8 cellular contexts compared by ENCODE assay signal in the genomic region with DNA sequence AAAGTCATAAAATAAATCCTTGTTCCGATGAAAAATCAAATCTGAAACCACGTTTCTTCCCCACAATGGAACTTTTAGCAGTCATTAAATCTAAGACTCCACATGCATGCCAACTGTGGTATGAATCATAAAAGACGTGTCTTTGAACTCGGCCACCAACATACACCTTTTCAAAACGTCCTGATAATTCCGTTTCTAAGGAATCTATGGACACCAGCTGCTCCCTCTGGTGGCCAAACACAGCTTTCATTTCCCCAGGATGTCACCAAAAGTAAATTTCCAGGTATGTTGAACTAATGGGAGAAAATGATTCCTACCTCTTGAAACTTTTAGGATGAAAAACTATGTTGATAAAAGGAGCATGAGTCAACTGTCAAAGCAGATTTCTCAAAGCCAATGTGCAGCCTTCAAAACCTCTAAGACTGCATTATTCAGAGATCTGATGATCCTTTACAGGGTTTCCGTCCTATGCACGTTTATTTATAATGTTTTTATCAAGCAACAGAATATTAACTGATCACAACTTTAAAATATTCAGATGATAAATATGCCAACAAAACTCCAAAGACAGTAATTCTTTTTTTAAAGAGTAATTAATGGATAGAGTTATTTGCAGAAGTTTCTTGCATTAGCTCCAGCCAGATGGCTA.
DNase-seq lines count a peak whose midpoint lies in the region; ATAC-seq and TF ChIP-seq lines count a peak whose summit lies in the region.

No MANE protein-coding gene starts in this region.

- no peaks in the 10 kb centered on the region for H3K36me3 ChIP-seq in testis (ENCODE audit: low read depth, missing control alignments)

- H3K4me1 ChIP-seq in testis = no peaks in the 10 kb centered on the region

- H3K9me3 ChIP-seq in testis = no peaks in the 10 kb centered on the region

- DNase-seq in COR-L47 (lab: John Stamatoyannopoulos, UW) (peak; percentile 5), HPDE6-E6E7 (ENCODE audit: extremely low spot score) (peak; percentile 42), iPS-NIHi11 (ENCODE audit: low spot score) (peak; percentile 64), testis (peak; percentile 67)

- WGBS in testis, 2 donors = 40 to 47% methylated on average over 8 of the region's 8 CpGs

- TF ChIP-seq POLR2A in testis (IDR thresholded peaks at IDR 0.05) = no peak

- TF ChIP-seq CTCF in WI38 (IDR thresholded peaks at IDR 0.05; ENCODE audit: low read depth, low read length) (peak; percentile 76), testis (IDR thresholded peaks at IDR 0.05) (peak; percentile 75 to 78 (median 76))

- no peaks in the 10 kb centered on the region for H3K27me3 ChIP-seq in testis

- no peak for ATAC-seq in GM19455 (IDR thresholded peaks at IDR 0.05; ENCODE audit: unreplicated experiment)
- ATAC-seq in HG02870 (IDR thresholded peaks at IDR 0.05; ENCODE audit: unreplicated experiment) = no peak
- ATAC-seq in GM21723 (IDR thresholded peaks at IDR 0.05; ENCODE audit: unreplicated experiment) = no peak

- H3K4me3 ChIP-seq in WI38 (ENCODE audit: low read depth, low read length) = no peak overlapping the region
- H3K4me3 ChIP-seq in testis = no peak overlapping the region

- intact Hi-C loops in testis (cut with DNase I; ENCODE audit: low total_unique reads) = no loop called here

- H3K27ac ChIP-seq in testis = no peak overlapping the region

Comparison
In these comparisons a context has a peak if more than half of its experiments do, and no peak if none do; other contexts are left out.
1. DNase-seq: peak in every context shown above with its lines; median percentile 67 in testis; 64 in iPS-NIHi11; 42 in HPDE6-E6E7; 5 in COR-L47.